Comparison of ENCODE assay signal across 8 cellular contexts in genomic region chr20:37914672-37915433, GRCh38. TPM values are rescaled to one million over a fixed set of nuclear protein-coding genes. Genes with fewer than 3 reads are reported as not detected.
A peak's percentile ranks its signal among the peaks of the same experiment; 100 is the strongest.
DNase-seq lines count a peak whose midpoint lies in the region; ATAC-seq lines count a peak whose summit lies in the region.

No MANE protein-coding gene starts in this region.

- no peaks in the 10 kb centered on the region for H3K36me3 ChIP-seq in skeletal muscle tissue (ENCODE audit: control insufficient read depth in 3 of 3, insufficient read depth in 3 of 3, low read length in 3 of 3)

- H3K4me3 ChIP-seq in right cardiac atrium (ENCODE audit: low read length) (peak overlapping the region; percentile 28), skeletal muscle tissue (ENCODE audit: low read length in 3 of 3) (peak overlapping the region in 2 of 3 donors; percentile 20 to 41)

- intact Hi-C loops in right cardiac atrium (cut with DNase I): no loop called here

- H3K9me3 Mint-ChIP-seq in IgD-negative memory B cell: no peaks in the 10 kb centered on the region
- no peaks in the 10 kb centered on the region for H3K9me3 Mint-ChIP-seq in activated CD4-positive, alpha-beta T cell treated with anti-CD3 and anti-CD28 coated beads, Interleukin-2, amount 10 ng/mL, durations not matched to agents 7 days and 5 days

- CTCF ChIA-PET in activated CD4-positive, alpha-beta T cell treated with anti-CD3 and anti-CD28 coated beads, Interleukin-2, amount 10 ng/mL, durations not matched to agents 7 days and 5 days (lab: Charles Lee): interaction anchor here (0.6 to 0.8 kb wide), 2 partner anchors 9 to 577 kb away, joined by 3 to 5 read pairs; no protein-coding TSS in a partner anchor

- peaks cover 4 to 15% (median 12%) of the 10 kb centered on the region in 3 donors for H3K4me1 Mint-ChIP-seq in IgD-negative memory B cell
- H3K4me1 Mint-ChIP-seq in activated CD4-positive, alpha-beta T cell treated with anti-CD3 and anti-CD28 coated beads, Interleukin-2, amount 10 ng/mL, durations not matched to agents 7 days and 5 days: peaks cover 11% of the 10 kb centered on the region

- peaks cover 10% of the 10 kb centered on the region for H3K4me1 ChIP-seq in right cardiac atrium (ENCODE audit: control insufficient read depth, insufficient read depth, low read length)
- H3K4me1 ChIP-seq in skeletal muscle tissue (ENCODE audit: control insufficient read depth in 3 of 3, insufficient read depth in 3 of 3, low read length in 3 of 3): peaks cover 8 to 15% (median 10%) of the 10 kb centered on the region in 3 donors

- H3K27me3 ChIP-seq in right cardiac atrium (ENCODE audit: control insufficient read depth, insufficient read depth) (no peaks in the 10 kb centered on the region), skeletal muscle tissue (ENCODE audit: control insufficient read depth in 3 of 3, insufficient read depth in 3 of 3, low read length in 3 of 3) (peaks cover 79 to 90% (median 89%) of the 10 kb centered on the region in 3 donors)

- 4% methylated on average over 34 of the region's 34 CpGs for WGBS in right cardiac atrium

- no peak overlapping the region for H3K27ac Mint-ChIP-seq in IgD-negative memory B cell
- peak overlapping the region; percentile 75 for H3K27ac Mint-ChIP-seq in activated CD4-positive, alpha-beta T cell treated with anti-CD3 and anti-CD28 coated beads, Interleukin-2, amount 10 ng/mL, durations not matched to agents 7 days and 5 days

- H3K9me3 ChIP-seq in right cardiac atrium (ENCODE audit: control insufficient read depth, low read length) (no peaks in the 10 kb centered on the region), skeletal muscle tissue (ENCODE audit: control insufficient read depth in 3 of 3, low read length in 3 of 3) (no peaks in the 10 kb centered on the region)

- POLR2A ChIA-PET in activated CD4-positive, alpha-beta T cell treated with anti-CD3 and anti-CD28 coated beads, Interleukin-2, amount 10 ng/mL, durations not matched to agents 7 days and 5 days (lab: Charles Lee): no interaction called here

- DNase-seq in activated CD4-positive, alpha-beta T cell treated with anti-CD3 and anti-CD28 coated beads, Interleukin-2, amount 10 ng/mL, durations not matched to agents 7 days and 5 days: peak; percentile 34
- peak in 2 of 3 donors; percentile 68 to 74 for DNase-seq in right cardiac atrium
- DNase-seq in DMS53 treated with DMSO at 0.1 percent for 48 hours (lab: John Stamatoyannopoulos, UW; ENCODE audit: unreplicated experiment): no peak

- H3K27ac ChIP-seq in right cardiac atrium (ENCODE audit: low read length) (peak overlapping the region; percentile 47), skeletal muscle tissue (ENCODE audit: low read depth, low read length) (no peak overlapping the region)

- ATAC-seq in right cardiac atrium (peak; percentile 32 to 57), GM21367 (IDR thresholded peaks at IDR 0.05; ENCODE audit: unreplicated experiment) (no peak), GM19351 (IDR thresholded peaks at IDR 0.05; ENCODE audit: unreplicated experiment) (no peak), HG03442 (IDR thresholded peaks at IDR 0.05; ENCODE audit: unreplicated experiment) (no peak)

- H3K36me3 Mint-ChIP-seq in IgD-negative memory B cell: no peaks in the 10 kb centered on the region
- no peaks in the 10 kb centered on the region for H3K36me3 Mint-ChIP-seq in activated CD4-positive, alpha-beta T cell treated with anti-CD3 and anti-CD28 coated beads, Interleukin-2, amount 10 ng/mL, durations not matched to agents 7 days and 5 days (ENCODE audit: low read depth)

- peak overlapping the region in 1 of 3 donors; percentile 40 for H3K9ac ChIP-seq in skeletal muscle tissue (ENCODE audit: low read depth in 1 of 3, low read length in 3 of 3)

- peaks cover 13% of the 10 kb centered on the region for H3K27me3 Mint-ChIP-seq in IgD-negative memory B cell
- peaks cover 14% of the 10 kb centered on the region for H3K27me3 Mint-ChIP-seq in activated CD4-positive, alpha-beta T cell treated with anti-CD3 and anti-CD28 coated beads, Interleukin-2, amount 10 ng/mL, durations not matched to agents 7 days and 5 days

- peak overlapping the region; percentile 39 to 91 (median 77) for H3K4me3 Mint-ChIP-seq in IgD-negative memory B cell
- H3K4me3 Mint-ChIP-seq in activated CD4-positive, alpha-beta T cell treated with anti-CD3 and anti-CD28 coated beads, Interleukin-2, amount 10 ng/mL, durations not matched to agents 7 days and 5 days: no peak overlapping the region

RNA-seq across cellular contexts. Expression of gene VSTM2L, which starts 11.9 kb away (rescaled TPM):
- polyA plus RNA-seq in IgD-negative memory B cell (not detected), right cardiac atrium (122 TPM)
- total RNA-seq in activated CD4-positive, alpha-beta T cell treated with anti-CD3 and anti-CD28 coated beads, Interleukin-2, amount 10 ng/mL, durations not matched to agents 7 days and 5 days: not detected
- total RNA-seq in right cardiac atrium (100 to 1,000 TPM; 120 to 164 (median 143) TPM), skeletal muscle tissue (not detected)

Comparison
In these comparisons a context has a peak if more than half of its experiments do, and no peak if none do; other contexts are left out.
1. ATAC-seq: peak in right cardiac atrium (2 of 2); none in GM21367 (single experiment), GM19351 (single experiment) and HG03442 (single experiment).
2. RNA of gene VSTM2L, which starts 11.9 kb away (total RNA-seq): 120 to 164 TPM in right cardiac atrium; not detected in activated CD4-positive, alpha-beta T cell treated with anti-CD3 and anti-CD28 coated beads, Interleukin-2, amount 10 ng/mL, durations not matched to agents 7 days and 5 days and not detected in skeletal muscle tissue (single experiment); every median in the first group is over 100 times any median in the second.